In genomic region chr19:31338069-31338767, GRCh38 we compare ENCODE assay signal across 8 cellular contexts. TPM values are rescaled to one million over a fixed set of nuclear protein-coding genes. Genes with fewer than 3 reads are reported as not detected.
DNase-seq lines count a peak whose midpoint lies in the region; ATAC-seq and TF ChIP-seq lines count a peak whose summit lies in the region.

No MANE protein-coding gene starts in this region.

- H3K27ac ChIP-seq in OCI-LY7 (ENCODE audit: low read depth, low read length, poor library complexity, severe bottlenecking) = no peak overlapping the region

- H2AFZ ChIP-seq in OCI-LY7 (ENCODE audit: low read length) = peak overlapping the region; percentile 29; the same call in 1 of the 2 replicates

- no peaks in the 10 kb centered on the region for H3K9me3 ChIP-seq in OCI-LY7 (ENCODE audit: low read length)

- BruUV-seq in OCI-LY7 (replicated peaks; lab: Mats Ljungman, UMichigan) = no TSS peak

- H3K36me3 ChIP-seq in OCI-LY7 (ENCODE audit: insufficient read depth, low read length) = no peaks in the 10 kb centered on the region

- DNase-seq in EL = peak; percentile 30
- DNase-seq in OCI-LY7 (ENCODE audit: low spot score) = peak; percentile 55
- DNase-seq in epithelial cell of esophagus (ENCODE audit: low read depth) = peak; percentile 23
- peak; percentile 73 for DNase-seq in myocyte (ENCODE audit: low read depth)
- no peak for DNase-seq in T-helper 2 cell

- CTCF ChIA-PET in OCI-LY7 (lab: Charles Lee; ENCODE audit: unreplicated experiment) = no interaction called here

- H3K79me2 ChIP-seq in OCI-LY7 (ENCODE audit: insufficient read depth, low read depth, low read length) = no peaks in the 10 kb centered on the region

- peak; percentile 72 for TF ChIP-seq CTCF in OCI-LY7 (conservative IDR thresholded peaks at IDR 0.05; ENCODE audit: low read length)
- peak; percentile 26 for TF ChIP-seq CTCF in epithelial cell of esophagus (IDR thresholded peaks at IDR 0.05; ENCODE audit: insufficient read depth, low read depth, low read length, missing control alignments)

- H4K20me1 ChIP-seq in OCI-LY7 (ENCODE audit: insufficient read depth, low read length) = no peaks in the 10 kb centered on the region

- no peaks in the 10 kb centered on the region for H3K9me2 ChIP-seq in OCI-LY7 (ENCODE audit: insufficient read depth, low read length)

- POLR2A ChIA-PET in OCI-LY7 (lab: Charles Lee) = no interaction called here

- H3K4me3 ChIP-seq in OCI-LY7 (ENCODE audit: low read depth, low read length, poor library complexity, severe bottlenecking) (no peak overlapping the region), epithelial cell of esophagus (ENCODE audit: low read length) (no peak overlapping the region)

- intact Hi-C loops in OCI-LY7 (cut with micrococcal nuclease; ENCODE audit: unreplicated experiment) = no loop called here

- ATAC-seq in GM18868 (IDR thresholded peaks at IDR 0.05; ENCODE audit: unreplicated experiment) (no peak), GM18867 (IDR thresholded peaks at IDR 0.05; ENCODE audit: unreplicated experiment) (no peak)
- ATAC-seq in activated CD4-positive, CD25-positive, alpha-beta regulatory T cell treated with anti-CD3 and anti-CD28 coated beads, Interleukin-2, amount 50 U/mL, for 24 hours = no peak

- H3K4me1 ChIP-seq in OCI-LY7 (ENCODE audit: insufficient read depth, low read length, poor library complexity, severe bottlenecking) = peaks cover 41% of the 10 kb centered on the region

- no peak overlapping the region for H3K4me2 ChIP-seq in OCI-LY7 (ENCODE audit: low read length)

RNA-seq across cellular contexts. Expression of gene TSHZ3, which starts 11.0 kb away (rescaled TPM):
- total RNA-seq in OCI-LY7 (2014; rRNA removed; shearing (Covaris generic)) = not detected in 2 replicates
- total RNA-seq in OCI-LY7 (2022) (not detected in 2 replicates), myocyte (8.1 and 10.9 TPM in 2 replicates)
- polyA plus RNA-seq in myocyte (2012) = 13.8 TPM

Comparison
In these comparisons a context has a peak if more than half of its experiments do, and no peak if none do; other contexts are left out.
1. DNase-seq: peak in EL (single experiment), OCI-LY7 (single experiment), epithelial cell of esophagus (single experiment) and myocyte (single experiment); none in T-helper 2 cell (0 of 5).